1 cellular context compared by ENCODE assay signal in the genomic region with DNA sequence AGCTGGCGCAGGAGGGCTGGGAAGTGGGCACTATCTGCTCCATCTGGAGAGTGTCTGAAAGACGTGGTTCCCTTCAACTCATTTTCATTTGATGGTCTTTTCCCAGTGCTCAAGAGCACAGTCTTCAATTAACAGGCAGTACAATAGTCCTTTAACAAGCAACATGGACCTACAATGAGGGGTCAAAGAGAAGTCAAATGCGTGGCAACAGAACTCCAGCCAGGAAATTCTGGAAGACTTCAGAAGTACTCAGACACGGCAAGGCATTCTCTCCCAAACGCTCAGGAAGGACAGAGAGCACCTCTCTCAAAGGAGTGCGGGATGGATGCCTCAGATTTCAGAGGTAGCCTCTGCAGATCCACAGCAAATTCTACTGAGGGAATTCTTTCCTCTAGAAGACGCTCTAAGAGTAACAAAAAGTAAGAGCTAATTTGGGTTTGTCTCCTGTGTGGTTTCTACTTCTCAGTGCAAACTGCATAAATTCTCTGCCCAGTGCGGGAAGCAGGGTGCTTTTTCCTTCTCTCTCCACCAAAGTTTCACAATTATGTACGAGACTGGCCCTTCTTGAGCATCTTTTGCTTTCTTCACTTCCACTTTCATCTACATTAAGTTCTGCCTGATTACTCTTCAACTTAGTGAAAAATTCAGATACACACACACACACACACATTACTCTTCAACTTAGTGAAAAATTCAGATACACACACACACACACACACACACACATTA.
TF ChIP-seq lines count a peak whose summit lies in the region.

No MANE protein-coding gene starts in this region.

TF ChIP-seq in GM12878, 131 proteins besides CTCF, POLR2A, EP300 and RAD21 (continued from another document):
- TF ChIP-seq, protein P1, sequence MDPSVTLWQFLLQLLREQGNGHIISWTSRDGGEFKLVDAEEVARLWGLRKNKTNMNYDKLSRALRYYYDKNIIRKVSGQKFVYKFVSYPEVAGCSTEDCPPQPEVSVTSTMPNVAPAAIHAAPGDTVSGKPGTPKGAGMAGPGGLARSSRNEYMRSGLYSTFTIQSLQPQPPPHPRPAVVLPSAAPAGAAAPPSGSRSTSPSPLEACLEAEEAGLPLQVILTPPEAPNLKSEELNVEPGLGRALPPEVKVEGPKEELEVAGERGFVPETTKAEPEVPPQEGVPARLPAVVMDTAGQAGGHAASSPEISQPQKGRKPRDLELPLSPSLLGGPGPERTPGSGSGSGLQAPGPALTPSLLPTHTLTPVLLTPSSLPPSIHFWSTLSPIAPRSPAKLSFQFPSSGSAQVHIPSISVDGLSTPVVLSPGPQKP (IDR thresholded peaks at IDR 0.05; ENCODE audit: low read depth, low read length): no peak
- no peak for TF ChIP-seq PAX5 (IDR thresholded peaks at IDR 0.05; ENCODE audit: borderline replicate concordance, low read depth, low read length)
- TF ChIP-seq LARP7 (IDR thresholded peaks at IDR 0.05): no peak
- TF ChIP-seq, protein P2, sequence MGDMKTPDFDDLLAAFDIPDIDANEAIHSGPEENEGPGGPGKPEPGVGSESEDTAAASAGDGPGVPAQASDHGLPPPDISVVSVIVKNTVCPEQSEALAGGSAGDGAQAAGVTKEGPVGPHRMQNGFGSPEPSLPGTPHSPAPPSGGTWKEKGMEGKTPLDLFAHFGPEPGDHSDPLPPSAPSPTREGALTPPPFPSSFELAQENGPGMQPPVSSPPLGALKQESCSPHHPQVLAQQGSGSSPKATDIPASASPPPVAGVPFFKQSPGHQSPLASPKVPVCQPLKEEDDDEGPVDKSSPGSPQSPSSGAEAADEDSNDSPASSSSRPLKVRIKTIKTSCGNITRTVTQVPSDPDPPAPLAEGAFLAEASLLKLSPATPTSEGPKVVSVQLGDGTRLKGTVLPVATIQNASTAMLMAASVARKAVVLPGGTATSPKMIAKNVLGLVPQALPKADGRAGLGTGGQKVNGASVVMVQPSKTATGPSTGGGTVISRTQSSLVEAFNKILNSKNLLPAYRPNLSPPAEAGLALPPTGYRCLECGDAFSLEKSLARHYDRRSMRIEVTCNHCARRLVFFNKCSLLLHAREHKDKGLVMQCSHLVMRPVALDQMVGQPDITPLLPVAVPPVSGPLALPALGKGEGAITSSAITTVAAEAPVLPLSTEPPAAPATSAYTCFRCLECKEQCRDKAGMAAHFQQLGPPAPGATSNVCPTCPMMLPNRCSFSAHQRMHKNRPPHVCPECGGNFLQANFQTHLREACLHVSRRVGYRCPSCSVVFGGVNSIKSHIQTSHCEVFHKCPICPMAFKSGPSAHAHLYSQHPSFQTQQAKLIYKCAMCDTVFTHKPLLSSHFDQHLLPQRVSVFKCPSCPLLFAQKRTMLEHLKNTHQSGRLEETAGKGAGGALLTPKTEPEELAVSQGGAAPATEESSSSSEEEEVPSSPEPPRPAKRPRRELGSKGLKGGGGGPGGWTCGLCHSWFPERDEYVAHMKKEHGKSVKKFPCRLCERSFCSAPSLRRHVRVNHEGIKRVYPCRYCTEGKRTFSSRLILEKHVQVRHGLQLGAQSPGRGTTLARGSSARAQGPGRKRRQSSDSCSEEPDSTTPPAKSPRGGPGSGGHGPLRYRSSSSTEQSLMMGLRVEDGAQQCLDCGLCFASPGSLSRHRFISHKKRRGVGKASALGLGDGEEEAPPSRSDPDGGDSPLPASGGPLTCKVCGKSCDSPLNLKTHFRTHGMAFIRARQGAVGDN (IDR thresholded peaks at IDR 0.05): no peak
- TF ChIP-seq, protein P3, sequence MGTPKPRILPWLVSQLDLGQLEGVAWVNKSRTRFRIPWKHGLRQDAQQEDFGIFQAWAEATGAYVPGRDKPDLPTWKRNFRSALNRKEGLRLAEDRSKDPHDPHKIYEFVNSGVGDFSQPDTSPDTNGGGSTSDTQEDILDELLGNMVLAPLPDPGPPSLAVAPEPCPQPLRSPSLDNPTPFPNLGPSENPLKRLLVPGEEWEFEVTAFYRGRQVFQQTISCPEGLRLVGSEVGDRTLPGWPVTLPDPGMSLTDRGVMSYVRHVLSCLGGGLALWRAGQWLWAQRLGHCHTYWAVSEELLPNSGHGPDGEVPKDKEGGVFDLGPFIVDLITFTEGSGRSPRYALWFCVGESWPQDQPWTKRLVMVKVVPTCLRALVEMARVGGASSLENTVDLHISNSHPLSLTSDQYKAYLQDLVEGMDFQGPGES (IDR thresholded peaks at IDR 0.05): no peak
- TF ChIP-seq, protein P4, sequence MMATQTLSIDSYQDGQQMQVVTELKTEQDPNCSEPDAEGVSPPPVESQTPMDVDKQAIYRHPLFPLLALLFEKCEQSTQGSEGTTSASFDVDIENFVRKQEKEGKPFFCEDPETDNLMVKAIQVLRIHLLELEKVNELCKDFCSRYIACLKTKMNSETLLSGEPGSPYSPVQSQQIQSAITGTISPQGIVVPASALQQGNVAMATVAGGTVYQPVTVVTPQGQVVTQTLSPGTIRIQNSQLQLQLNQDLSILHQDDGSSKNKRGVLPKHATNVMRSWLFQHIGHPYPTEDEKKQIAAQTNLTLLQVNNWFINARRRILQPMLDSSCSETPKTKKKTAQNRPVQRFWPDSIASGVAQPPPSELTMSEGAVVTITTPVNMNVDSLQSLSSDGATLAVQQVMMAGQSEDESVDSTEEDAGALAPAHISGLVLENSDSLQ (IDR thresholded peaks at IDR 0.05): no peak
- no peak for TF ChIP-seq NR2F1 (conservative IDR thresholded peaks at IDR 0.05)
- no peak for TF ChIP-seq SUPT20H (IDR thresholded peaks at IDR 0.05; ENCODE audit: borderline replicate concordance, control insufficient read depth, low read depth, low read length)
- TF ChIP-seq TBL1XR1 (IDR thresholded peaks at IDR 0.05; ENCODE audit: low read depth, low read length): no peak
- TF ChIP-seq GABPA (IDR thresholded peaks at IDR 0.05; ENCODE audit: low read depth): no peak
- peak; percentile 24; the same call in 1 of the 2 replicates for TF ChIP-seq NFIC (IDR thresholded peaks at IDR 0.05; ENCODE audit: low read depth, low read length)
- TF ChIP-seq, protein P5, sequence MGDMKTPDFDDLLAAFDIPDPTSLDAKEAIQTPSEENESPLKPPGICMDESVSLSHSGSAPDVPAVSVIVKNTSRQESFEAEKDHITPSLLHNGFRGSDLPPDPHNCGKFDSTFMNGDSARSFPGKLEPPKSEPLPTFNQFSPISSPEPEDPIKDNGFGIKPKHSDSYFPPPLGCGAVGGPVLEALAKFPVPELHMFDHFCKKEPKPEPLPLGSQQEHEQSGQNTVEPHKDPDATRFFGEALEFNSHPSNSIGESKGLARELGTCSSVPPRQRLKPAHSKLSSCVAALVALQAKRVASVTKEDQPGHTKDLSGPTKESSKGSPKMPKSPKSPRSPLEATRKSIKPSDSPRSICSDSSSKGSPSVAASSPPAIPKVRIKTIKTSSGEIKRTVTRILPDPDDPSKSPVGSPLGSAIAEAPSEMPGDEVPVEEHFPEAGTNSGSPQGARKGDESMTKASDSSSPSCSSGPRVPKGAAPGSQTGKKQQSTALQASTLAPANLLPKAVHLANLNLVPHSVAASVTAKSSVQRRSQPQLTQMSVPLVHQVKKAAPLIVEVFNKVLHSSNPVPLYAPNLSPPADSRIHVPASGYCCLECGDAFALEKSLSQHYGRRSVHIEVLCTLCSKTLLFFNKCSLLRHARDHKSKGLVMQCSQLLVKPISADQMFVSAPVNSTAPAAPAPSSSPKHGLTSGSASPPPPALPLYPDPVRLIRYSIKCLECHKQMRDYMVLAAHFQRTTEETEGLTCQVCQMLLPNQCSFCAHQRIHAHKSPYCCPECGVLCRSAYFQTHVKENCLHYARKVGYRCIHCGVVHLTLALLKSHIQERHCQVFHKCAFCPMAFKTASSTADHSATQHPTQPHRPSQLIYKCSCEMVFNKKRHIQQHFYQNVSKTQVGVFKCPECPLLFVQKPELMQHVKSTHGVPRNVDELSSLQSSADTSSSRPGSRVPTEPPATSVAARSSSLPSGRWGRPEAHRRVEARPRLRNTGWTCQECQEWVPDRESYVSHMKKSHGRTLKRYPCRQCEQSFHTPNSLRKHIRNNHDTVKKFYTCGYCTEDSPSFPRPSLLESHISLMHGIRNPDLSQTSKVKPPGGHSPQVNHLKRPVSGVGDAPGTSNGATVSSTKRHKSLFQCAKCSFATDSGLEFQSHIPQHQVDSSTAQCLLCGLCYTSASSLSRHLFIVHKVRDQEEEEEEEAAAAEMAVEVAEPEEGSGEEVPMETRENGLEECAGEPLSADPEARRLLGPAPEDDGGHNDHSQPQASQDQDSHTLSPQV (IDR thresholded peaks at IDR 0.05): no peak
- TF ChIP-seq IKZF1 (conservative IDR thresholded peaks at IDR 0.05): peak; percentile 68
- TF ChIP-seq, protein P6, sequence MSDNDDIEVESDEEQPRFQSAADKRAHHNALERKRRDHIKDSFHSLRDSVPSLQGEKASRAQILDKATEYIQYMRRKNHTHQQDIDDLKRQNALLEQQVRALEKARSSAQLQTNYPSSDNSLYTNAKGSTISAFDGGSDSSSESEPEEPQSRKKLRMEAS (IDR thresholded peaks at IDR 0.05; ENCODE audit: low read depth, low read length): no peak
- TF ChIP-seq, protein P7, sequence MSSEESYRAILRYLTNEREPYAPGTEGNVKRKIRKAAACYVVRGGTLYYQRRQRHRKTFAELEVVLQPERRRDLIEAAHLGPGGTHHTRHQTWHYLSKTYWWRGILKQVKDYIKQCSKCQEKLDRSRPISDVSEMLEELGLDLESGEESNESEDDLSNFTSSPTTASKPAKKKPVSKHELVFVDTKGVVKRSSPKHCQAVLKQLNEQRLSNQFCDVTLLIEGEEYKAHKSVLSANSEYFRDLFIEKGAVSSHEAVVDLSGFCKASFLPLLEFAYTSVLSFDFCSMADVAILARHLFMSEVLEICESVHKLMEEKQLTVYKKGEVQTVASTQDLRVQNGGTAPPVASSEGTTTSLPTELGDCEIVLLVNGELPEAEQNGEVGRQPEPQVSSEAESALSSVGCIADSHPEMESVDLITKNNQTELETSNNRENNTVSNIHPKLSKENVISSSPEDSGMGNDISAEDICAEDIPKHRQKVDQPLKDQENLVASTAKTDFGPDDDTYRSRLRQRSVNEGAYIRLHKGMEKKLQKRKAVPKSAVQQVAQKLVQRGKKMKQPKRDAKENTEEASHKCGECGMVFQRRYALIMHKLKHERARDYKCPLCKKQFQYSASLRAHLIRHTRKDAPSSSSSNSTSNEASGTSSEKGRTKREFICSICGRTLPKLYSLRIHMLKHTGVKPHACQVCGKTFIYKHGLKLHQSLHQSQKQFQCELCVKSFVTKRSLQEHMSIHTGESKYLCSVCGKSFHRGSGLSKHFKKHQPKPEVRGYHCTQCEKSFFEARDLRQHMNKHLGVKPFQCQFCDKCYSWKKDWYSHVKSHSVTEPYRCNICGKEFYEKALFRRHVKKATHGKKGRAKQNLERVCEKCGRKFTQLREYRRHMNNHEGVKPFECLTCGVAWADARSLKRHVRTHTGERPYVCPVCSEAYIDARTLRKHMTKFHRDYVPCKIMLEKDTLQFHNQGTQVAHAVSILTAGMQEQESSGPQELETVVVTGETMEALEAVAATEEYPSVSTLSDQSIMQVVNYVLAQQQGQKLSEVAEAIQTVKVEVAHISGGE (CRISPR knock-in tag; IDR thresholded peaks at IDR 0.05): no peak
- 0 out of 2 replicates have a peak, but pooled peaks have one; percentile 17 for TF ChIP-seq JUNB (IDR thresholded peaks at IDR 0.05)
- no peak for TF ChIP-seq SIN3A (IDR thresholded peaks at IDR 0.05; ENCODE audit: low read depth, low read length)
- TF ChIP-seq RUNX3 (IDR thresholded peaks at IDR 0.05; ENCODE audit: low read length): peak; percentile 76
- no peak for TF ChIP-seq CBFB (IDR thresholded peaks at IDR 0.05; ENCODE audit: low read depth)
- TF ChIP-seq STAT1 (conservative IDR thresholded peaks at IDR 0.05): no peak
- TF ChIP-seq SREBF2 (IDR thresholded peaks at IDR 0.05; ENCODE audit: low read length): no peak
- no peak for TF ChIP-seq ESRRA (IDR thresholded peaks at IDR 0.05; ENCODE audit: low read length)
- TF ChIP-seq EZH2 (IDR thresholded peaks at IDR 0.05; ENCODE audit: borderline replicate concordance, control insufficient read depth, low read depth, low read length): no peak
- TF ChIP-seq, protein P8, sequence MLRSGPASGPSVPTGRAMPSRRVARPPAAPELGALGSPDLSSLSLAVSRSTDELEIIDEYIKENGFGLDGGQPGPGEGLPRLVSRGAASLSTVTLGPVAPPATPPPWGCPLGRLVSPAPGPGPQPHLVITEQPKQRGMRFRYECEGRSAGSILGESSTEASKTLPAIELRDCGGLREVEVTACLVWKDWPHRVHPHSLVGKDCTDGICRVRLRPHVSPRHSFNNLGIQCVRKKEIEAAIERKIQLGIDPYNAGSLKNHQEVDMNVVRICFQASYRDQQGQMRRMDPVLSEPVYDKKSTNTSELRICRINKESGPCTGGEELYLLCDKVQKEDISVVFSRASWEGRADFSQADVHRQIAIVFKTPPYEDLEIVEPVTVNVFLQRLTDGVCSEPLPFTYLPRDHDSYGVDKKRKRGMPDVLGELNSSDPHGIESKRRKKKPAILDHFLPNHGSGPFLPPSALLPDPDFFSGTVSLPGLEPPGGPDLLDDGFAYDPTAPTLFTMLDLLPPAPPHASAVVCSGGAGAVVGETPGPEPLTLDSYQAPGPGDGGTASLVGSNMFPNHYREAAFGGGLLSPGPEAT (IDR thresholded peaks at IDR 0.05; ENCODE audit: low read depth): peak; percentile 47
- TF ChIP-seq, protein P9, sequence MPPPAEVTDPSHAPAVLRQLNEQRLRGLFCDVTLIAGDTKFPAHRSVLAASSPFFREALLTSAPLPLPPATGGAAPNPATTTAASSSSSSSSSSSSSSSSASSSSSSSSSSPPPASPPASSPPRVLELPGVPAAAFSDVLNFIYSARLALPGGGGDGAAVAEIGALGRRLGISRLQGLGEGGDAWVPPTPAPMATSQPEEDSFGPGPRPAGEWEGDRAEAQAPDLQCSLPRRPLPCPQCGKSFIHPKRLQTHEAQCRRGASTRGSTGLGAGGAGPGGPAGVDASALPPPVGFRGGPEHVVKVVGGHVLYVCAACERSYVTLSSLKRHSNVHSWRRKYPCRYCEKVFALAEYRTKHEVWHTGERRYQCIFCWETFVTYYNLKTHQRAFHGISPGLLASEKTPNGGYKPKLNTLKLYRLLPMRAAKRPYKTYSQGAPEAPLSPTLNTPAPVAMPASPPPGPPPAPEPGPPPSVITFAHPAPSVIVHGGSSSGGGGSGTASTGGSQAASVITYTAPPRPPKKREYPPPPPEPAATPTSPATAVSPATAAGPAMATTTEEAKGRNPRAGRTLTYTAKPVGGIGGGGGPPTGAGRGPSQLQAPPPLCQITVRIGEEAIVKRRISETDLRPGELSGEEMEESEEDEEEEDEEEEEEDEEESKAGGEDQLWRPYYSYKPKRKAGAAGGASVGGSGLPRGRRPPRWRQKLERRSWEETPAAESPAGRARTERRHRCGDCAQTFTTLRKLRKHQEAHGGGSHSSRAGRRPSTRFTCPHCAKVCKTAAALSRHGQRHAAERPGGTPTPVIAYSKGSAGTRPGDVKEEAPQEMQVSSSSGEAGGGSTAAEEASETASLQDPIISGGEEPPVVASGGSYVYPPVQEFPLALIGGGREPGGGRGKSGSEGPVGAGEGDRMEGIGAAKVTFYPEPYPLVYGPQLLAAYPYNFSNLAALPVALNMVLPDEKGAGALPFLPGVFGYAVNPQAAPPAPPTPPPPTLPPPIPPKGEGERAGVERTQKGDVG (CRISPR knock-in tag; IDR thresholded peaks at IDR 0.05): no peak
- peak; percentile 44; the same call in 1 of the 2 replicates for TF ChIP-seq SPI1 (IDR thresholded peaks at IDR 0.05; ENCODE audit: borderline replicate concordance, insufficient read depth, low read depth, low read length)
- TF ChIP-seq MTA2 (IDR thresholded peaks at IDR 0.05; ENCODE audit: low read depth): peak; percentile 47; the same call in 1 of the 2 replicates
- 0 out of 2 replicates have a peak, but pooled peaks have one; percentile 42 for TF ChIP-seq RCOR1 (conservative IDR thresholded peaks at IDR 0.05; ENCODE audit: low read depth, low read length)
- no peak for TF ChIP-seq RAD51 (IDR thresholded peaks at IDR 0.05)
- no peak for TF ChIP-seq NBN (IDR thresholded peaks at IDR 0.05)
- TF ChIP-seq HDAC6 (IDR thresholded peaks at IDR 0.05; ENCODE audit: unreplicated experiment): no peak
- TF ChIP-seq TCF12 (IDR thresholded peaks at IDR 0.05; ENCODE audit: low read depth, low read length): no peak
- no peak for TF ChIP-seq PAX8 (IDR thresholded peaks at IDR 0.05)
- no peak for TF ChIP-seq BACH1 (IDR thresholded peaks at IDR 0.05; ENCODE audit: borderline replicate concordance)
- no peak for TF ChIP-seq HDGF (IDR thresholded peaks at IDR 0.05)
